1 cellular context compared by ENCODE assay signal in genomic region chr9:121353246-121353975, GRCh38.
TF ChIP-seq lines count a peak whose summit lies in the region.

No MANE protein-coding gene starts in this region.

TF ChIP-seq in GM23338, 12 proteins besides CTCF, POLR2A, EP300 and RAD21 (continued from another document):
- no peak for TF ChIP-seq ZNF462 (CRISPR knock-in tag; IDR thresholded peaks at IDR 0.05)
- no peak for TF ChIP-seq EZH2 (IDR thresholded peaks at IDR 0.05; ENCODE audit: low read depth, unreplicated experiment)
- no peak for TF ChIP-seq ZNF331 (CRISPR knock-in tag; IDR thresholded peaks at IDR 0.05; ENCODE audit: low read depth)
- no peak for TF ChIP-seq NANOG (IDR thresholded peaks at IDR 0.05; ENCODE audit: borderline replicate concordance)
- TF ChIP-seq JUNB (IDR thresholded peaks at IDR 0.05; ENCODE audit: unreplicated experiment) = no peak
- no peak for TF ChIP-seq ZNF114 (CRISPR knock-in tag; IDR thresholded peaks at IDR 0.05)
- TF ChIP-seq POLR2AphosphoS5 (IDR thresholded peaks at IDR 0.05; ENCODE audit: low read depth) = no peak
TF ChIP-seq in GM23338: peak in this region for 0.
